Comparison of ENCODE assay signal across 2 cellular contexts in the genomic region with DNA sequence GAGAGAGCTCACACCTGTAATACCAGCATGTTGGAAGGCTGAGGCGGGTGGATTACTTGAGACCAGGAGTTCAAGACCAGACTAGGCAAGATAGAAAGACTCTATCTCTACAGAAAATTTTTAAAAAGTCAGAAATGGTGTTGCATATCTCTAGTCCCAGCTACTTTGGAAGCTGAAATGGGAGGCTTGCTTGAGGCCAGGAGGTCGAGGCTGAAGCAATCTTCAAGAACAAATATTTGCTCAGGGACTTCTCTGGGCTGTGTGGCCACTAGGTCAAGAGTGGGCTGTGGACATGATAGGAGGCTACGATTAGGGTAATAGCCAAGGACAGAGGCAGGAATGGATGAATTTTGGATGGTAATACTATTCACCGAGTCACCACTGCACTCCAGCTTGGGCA.
TF ChIP-seq lines count a peak whose summit lies in the region.

No MANE protein-coding gene starts in this region.

TF ChIP-seq in HepG2, 621 proteins besides CTCF, POLR2A, EP300 and RAD21 (continues in another document):
- TF ChIP-seq TEAD3 (CRISPR knock-in tag; optimal IDR thresholded peaks at IDR 0.05; ENCODE audit: borderline replicate concordance): peak; percentile 56
- 0 out of 2 replicates have a peak, but pooled peaks have one; percentile 58 for TF ChIP-seq HMG20B (CRISPR knock-in tag; conservative IDR thresholded peaks at IDR 0.05)
- no peak for TF ChIP-seq ZNF335 (CRISPR knock-in tag; IDR thresholded peaks at IDR 0.05)
- no peak for TF ChIP-seq IRX3 (CRISPR knock-in tag; IDR thresholded peaks at IDR 0.05; ENCODE audit: borderline replicate concordance, low read depth)
- 0 out of 2 replicates have a peak, but pooled peaks have one; percentile 27 for TF ChIP-seq ZNF629 (CRISPR knock-in tag; conservative IDR thresholded peaks at IDR 0.05)
- TF ChIP-seq, protein P1, sequence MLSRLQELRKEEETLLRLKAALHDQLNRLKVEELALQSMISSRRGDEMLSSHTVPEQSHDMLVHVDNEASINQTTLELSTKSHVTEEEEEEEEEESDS (CRISPR knock-in tag; IDR thresholded peaks at IDR 0.05; ENCODE audit: borderline replicate concordance): no peak
- no peak for TF ChIP-seq NONO (IDR thresholded peaks at IDR 0.05)
- 0 out of 2 replicates have a peak, but pooled peaks have one; percentile 24 for TF ChIP-seq NONO (CRISPR knock-in tag; conservative IDR thresholded peaks at IDR 0.05)
- TF ChIP-seq ZNF780A (CRISPR knock-in tag; IDR thresholded peaks at IDR 0.05): no peak
- no peak for TF ChIP-seq KLF12 (CRISPR knock-in tag; IDR thresholded peaks at IDR 0.05; ENCODE audit: borderline replicate concordance)
- TF ChIP-seq HNF4A (CRISPR knock-in tag; IDR thresholded peaks at IDR 0.05): peak; percentile 62
- no peak for TF ChIP-seq RBAK (CRISPR knock-in tag; IDR thresholded peaks at IDR 0.05)
- TF ChIP-seq ERF (CRISPR knock-in tag; IDR thresholded peaks at IDR 0.05): no peak
- TF ChIP-seq ZBTB21 (CRISPR knock-in tag; IDR thresholded peaks at IDR 0.05): no peak
- peak; percentile 50; the same call in 1 of the 2 replicates for TF ChIP-seq CREM (IDR thresholded peaks at IDR 0.05)
- TF ChIP-seq CREM (CRISPR knock-in tag; IDR thresholded peaks at IDR 0.05): no peak
- TF ChIP-seq HOXA5 (CRISPR knock-in tag; IDR thresholded peaks at IDR 0.05): no peak
- peak; percentile 55; the same call in 1 of the 2 replicates for TF ChIP-seq ZBTB7B (CRISPR knock-in tag; IDR thresholded peaks at IDR 0.05)
- TF ChIP-seq PITX1 (CRISPR knock-in tag; IDR thresholded peaks at IDR 0.05): peak; percentile 65; the same call in 1 of the 2 replicates
- TF ChIP-seq, protein P2, sequence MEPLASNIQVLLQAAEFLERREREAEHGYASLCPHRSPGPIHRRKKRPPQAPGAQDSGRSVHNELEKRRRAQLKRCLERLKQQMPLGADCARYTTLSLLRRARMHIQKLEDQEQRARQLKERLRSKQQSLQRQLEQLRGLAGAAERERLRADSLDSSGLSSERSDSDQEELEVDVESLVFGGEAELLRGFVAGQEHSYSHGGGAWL (CRISPR knock-in tag; IDR thresholded peaks at IDR 0.05): no peak
- no peak for TF ChIP-seq NFE2 (CRISPR knock-in tag; IDR thresholded peaks at IDR 0.05)
- TF ChIP-seq, protein P3, sequence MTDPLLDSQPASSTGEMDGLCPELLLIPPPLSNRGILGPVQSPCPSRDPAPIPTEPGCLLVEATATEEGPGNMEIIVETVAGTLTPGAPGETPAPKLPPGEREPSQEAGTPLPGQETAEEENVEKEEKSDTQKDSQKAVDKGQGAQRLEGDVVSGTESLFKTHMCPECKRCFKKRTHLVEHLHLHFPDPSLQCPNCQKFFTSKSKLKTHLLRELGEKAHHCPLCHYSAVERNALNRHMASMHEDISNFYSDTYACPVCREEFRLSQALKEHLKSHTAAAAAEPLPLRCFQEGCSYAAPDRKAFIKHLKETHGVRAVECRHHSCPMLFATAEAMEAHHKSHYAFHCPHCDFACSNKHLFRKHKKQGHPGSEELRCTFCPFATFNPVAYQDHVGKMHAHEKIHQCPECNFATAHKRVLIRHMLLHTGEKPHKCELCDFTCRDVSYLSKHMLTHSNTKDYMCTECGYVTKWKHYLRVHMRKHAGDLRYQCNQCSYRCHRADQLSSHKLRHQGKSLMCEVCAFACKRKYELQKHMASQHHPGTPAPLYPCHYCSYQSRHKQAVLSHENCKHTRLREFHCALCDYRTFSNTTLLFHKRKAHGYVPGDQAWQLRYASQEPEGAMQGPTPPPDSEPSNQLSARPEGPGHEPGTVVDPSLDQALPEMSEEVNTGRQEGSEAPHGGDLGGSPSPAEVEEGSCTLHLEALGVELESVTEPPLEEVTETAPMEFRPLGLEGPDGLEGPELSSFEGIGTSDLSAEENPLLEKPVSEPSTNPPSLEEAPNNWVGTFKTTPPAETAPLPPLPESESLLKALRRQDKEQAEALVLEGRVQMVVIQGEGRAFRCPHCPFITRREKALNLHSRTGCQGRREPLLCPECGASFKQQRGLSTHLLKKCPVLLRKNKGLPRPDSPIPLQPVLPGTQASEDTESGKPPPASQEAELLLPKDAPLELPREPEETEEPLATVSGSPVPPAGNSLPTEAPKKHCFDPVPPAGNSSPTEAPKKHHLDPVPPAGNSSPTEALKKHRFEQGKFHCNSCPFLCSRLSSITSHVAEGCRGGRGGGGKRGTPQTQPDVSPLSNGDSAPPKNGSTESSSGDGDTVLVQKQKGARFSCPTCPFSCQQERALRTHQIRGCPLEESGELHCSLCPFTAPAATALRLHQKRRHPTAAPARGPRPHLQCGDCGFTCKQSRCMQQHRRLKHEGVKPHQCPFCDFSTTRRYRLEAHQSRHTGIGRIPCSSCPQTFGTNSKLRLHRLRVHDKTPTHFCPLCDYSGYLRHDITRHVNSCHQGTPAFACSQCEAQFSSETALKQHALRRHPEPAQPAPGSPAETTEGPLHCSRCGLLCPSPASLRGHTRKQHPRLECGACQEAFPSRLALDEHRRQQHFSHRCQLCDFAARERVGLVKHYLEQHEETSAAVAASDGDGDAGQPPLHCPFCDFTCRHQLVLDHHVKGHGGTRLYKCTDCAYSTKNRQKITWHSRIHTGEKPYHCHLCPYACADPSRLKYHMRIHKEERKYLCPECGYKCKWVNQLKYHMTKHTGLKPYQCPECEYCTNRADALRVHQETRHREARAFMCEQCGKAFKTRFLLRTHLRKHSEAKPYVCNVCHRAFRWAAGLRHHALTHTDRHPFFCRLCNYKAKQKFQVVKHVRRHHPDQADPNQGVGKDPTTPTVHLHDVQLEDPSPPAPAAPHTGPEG (CRISPR knock-in tag; IDR thresholded peaks at IDR 0.05): no peak
- TF ChIP-seq GTF3A (CRISPR knock-in tag; conservative IDR thresholded peaks at IDR 0.05): no peak
- TF ChIP-seq HMG20A (CRISPR knock-in tag; IDR thresholded peaks at IDR 0.05; ENCODE audit: borderline replicate concordance): peak; percentile 68; the same call in 1 of the 2 replicates
- TF ChIP-seq MED8 (CRISPR knock-in tag; IDR thresholded peaks at IDR 0.05; ENCODE audit: insufficient replicate concordance): peak; percentile 66
- TF ChIP-seq ZNF563 (CRISPR knock-in tag; IDR thresholded peaks at IDR 0.05): no peak
- TF ChIP-seq ZNF460 (CRISPR knock-in tag; IDR thresholded peaks at IDR 0.05; ENCODE audit: borderline replicate concordance): peak; percentile 11; the same call in 1 of the 2 replicates
- no peak for TF ChIP-seq ATRX (CRISPR knock-in tag; IDR thresholded peaks at IDR 0.05; ENCODE audit: borderline replicate concordance)
- no peak for TF ChIP-seq NFATC3 (CRISPR knock-in tag; IDR thresholded peaks at IDR 0.05)
- no peak for TF ChIP-seq ZNF550 (CRISPR knock-in tag; IDR thresholded peaks at IDR 0.05; ENCODE audit: borderline replicate concordance)
- TF ChIP-seq ZNF816 (CRISPR knock-in tag; IDR thresholded peaks at IDR 0.05; ENCODE audit: borderline replicate concordance): 0 out of 2 replicates have a peak, but pooled peaks have one; percentile 12
- no peak for TF ChIP-seq NR3C1 (CRISPR knock-in tag; IDR thresholded peaks at IDR 0.05)
- TF ChIP-seq CEBPG (CRISPR knock-in tag; IDR thresholded peaks at IDR 0.05): peak; percentile 86
- 0 out of 2 replicates have a peak, but pooled peaks have one; percentile 4 for TF ChIP-seq ZNF614 (CRISPR knock-in tag; IDR thresholded peaks at IDR 0.05; ENCODE audit: borderline replicate concordance)
- TF ChIP-seq ZFP90 (CRISPR knock-in tag; IDR thresholded peaks at IDR 0.05; ENCODE audit: borderline replicate concordance): no peak
- TF ChIP-seq RNF2 (conservative IDR thresholded peaks at IDR 0.05; ENCODE audit: low read depth): no peak

TF ChIP-seq in WTC11, 78 proteins besides CTCF, POLR2A, EP300 and RAD21 (continued from another document):
- TF ChIP-seq JUN (CRISPR knock-in tag; IDR thresholded peaks at IDR 0.05): no peak
